ENCODE assay signal across 25 cellular contexts in genomic region chr15:93708721-93709120, GRCh38.
DNase-seq lines count a peak whose midpoint lies in the region; ATAC-seq and TF ChIP-seq lines count a peak whose summit lies in the region.
"Had no signal": no experiment of that assay in that cellular context is flagged by ENCODE, and none has a peak within 500 bp of the region (broad histone marks: within the 10 kb centered on the region; RNA-seq: fewer than 3 reads in every experiment).

No MANE protein-coding gene starts in this region.

- H3K4me3 ChIP-seq in MM.1S (ENCODE audit: low read length) (no peak overlapping the region), thyroid gland (replicated peaks in 1 of 3) (no peak overlapping the region), colonic mucosa (no peak overlapping the region)
- H3K4me3 ChIP-seq: BLaER1, GM12878 had no signal

- H3K4me1 ChIP-seq in MM.1S (ENCODE audit: low read length) (no peaks in the 10 kb centered on the region), thyroid gland (no peaks in the 10 kb centered on the region), colonic mucosa (no peaks in the 10 kb centered on the region)
- H3K4me1 ChIP-seq: BE2C, BLaER1 had no signal

- no peaks in the 10 kb centered on the region for H4K20me1 ChIP-seq in MM.1S (ENCODE audit: insufficient read depth, low read length)
- H4K20me1 ChIP-seq: BLaER1 had no signal

- H3K9me3 ChIP-seq in MM.1S (replicated peaks; ENCODE audit: insufficient read depth, low read length): no peaks in the 10 kb centered on the region
- H3K9me3 ChIP-seq in thyroid gland: no peaks in the 10 kb centered on the region
- no peaks in the 10 kb centered on the region for H3K9me3 ChIP-seq in colonic mucosa
- H3K9me3 ChIP-seq: BE2C, BLaER1 had no signal

- H3K27me3 ChIP-seq in MM.1S (replicated peaks; ENCODE audit: insufficient read depth, low read length) (no peaks in the 10 kb centered on the region), thyroid gland (no peaks in the 10 kb centered on the region), colonic mucosa (no peaks in the 10 kb centered on the region)
- H3K27me3 ChIP-seq: BE2C, BLaER1 had no signal

- no peak for DNase-seq in MM.1S
- DNase-seq in epithelial cell of prostate (ENCODE audit: low read depth, low spot score): no peak
- peak; percentile 17 to 51 for DNase-seq in thyroid gland
- no peak for DNase-seq in colonic mucosa
- no peak for DNase-seq in KBM-7
- DNase-seq in stimulated activated CD4-positive, alpha-beta T cell treated with anti-CD3 and anti-CD28 coated beads, Interleukin-4, amount 100 ng/mL, for 24 hours: no peak
- DNase-seq: 8988T; BE2C; C1 segment of cervical spinal cord; CD4-positive, alpha-beta memory T cell; CD4-positive, CD25-positive, alpha-beta regulatory T cell; CD8-positive, alpha-beta memory T cell; COR-L47; DMS 273 treated with DMSO at 0.1 percent for 48 hours; DMS153; DMS53; DMS79; DND-41; EL; GDM1 had no signal

- peak overlapping the region; percentile 30 to 83 (median 68) for H3K27ac Mint-ChIP-seq in nephron
- H3K27ac Mint-ChIP-seq: CD14-positive monocyte; CD4-positive, alpha-beta memory T cell; CD4-positive, CD25-positive, alpha-beta regulatory T cell; CD8-positive, alpha-beta memory T cell had no signal

- H3K27ac ChIP-seq in MM.1S (ENCODE audit: low read length): no peak overlapping the region
- peak overlapping the region; percentile 78 for H3K27ac ChIP-seq in epithelial cell of prostate
- no peak overlapping the region for H3K27ac ChIP-seq in thyroid gland
- H3K27ac ChIP-seq in colonic mucosa: no peak overlapping the region
- H3K27ac ChIP-seq: BLaER1 had no signal

- H3K79me2 ChIP-seq in MM.1S (ENCODE audit: low read length): no peaks in the 10 kb centered on the region

- H3K9me2 ChIP-seq in MM.1S (replicated peaks; ENCODE audit: insufficient read depth, low read length): no peaks in the 10 kb centered on the region

- H3K36me3 ChIP-seq in MM.1S (replicated peaks; ENCODE audit: insufficient read depth, low read length): no peaks in the 10 kb centered on the region
- H3K36me3 ChIP-seq in thyroid gland: no peaks in the 10 kb centered on the region
- H3K36me3 ChIP-seq in colonic mucosa: no peaks in the 10 kb centered on the region
- H3K36me3 ChIP-seq: BE2C, BLaER1 had no signal

- H3K27me3 Mint-ChIP-seq in nephron (ENCODE audit: low read depth): peaks cover 8% of the 10 kb centered on the region
- H3K27me3 Mint-ChIP-seq: CD4-positive, alpha-beta memory T cell; CD4-positive, CD25-positive, alpha-beta regulatory T cell had no signal

- intact Hi-C loops in thyroid gland (cut with DNase I): no loop called here
- intact Hi-C loops in colonic mucosa (cut with DNase I): no loop called here

- H3K36me3 Mint-ChIP-seq in nephron (ENCODE audit: low read depth): no peaks in the 10 kb centered on the region
- H3K36me3 Mint-ChIP-seq: CD14-positive monocyte; CD4-positive, alpha-beta memory T cell; CD4-positive, CD25-positive, alpha-beta regulatory T cell; CD8-positive, alpha-beta memory T cell had no signal

- H3K4me3 Mint-ChIP-seq in nephron: peak overlapping the region in 1 of 3 experiments; percentile 8
- H3K4me3 Mint-ChIP-seq: CD14-positive monocyte; CD4-positive, alpha-beta memory T cell; CD4-positive, CD25-positive, alpha-beta regulatory T cell; CD8-positive, alpha-beta memory T cell had no signal

- no peak for ATAC-seq in GM18519 (IDR thresholded peaks at IDR 0.05; ENCODE audit: low FRiP score, unreplicated experiment)
- ATAC-seq: GM12878 had no signal

- H3K9ac ChIP-seq in MM.1S (ENCODE audit: low read length) (no peak overlapping the region), colonic mucosa (ENCODE audit: low read depth in 2 of 2, low read length in 2 of 2) (no peak overlapping the region)
- H3K9ac ChIP-seq: BLaER1 had no signal

- 0 out of 2 replicates have a peak overlapping the region, but pooled peaks have one; percentile 27 for H2AFZ ChIP-seq in MM.1S (ENCODE audit: low read length)

- in situ Hi-C loops in KBM-7 (cut with MboI; ENCODE audit: low pct_unique_long_range_greater_than_20kb, low sequenced_read_pairs): no loop called here

- TF ChIP-seq POLR2A in thyroid gland (IDR thresholded peaks at IDR 0.05): no peak

- no peak for TF ChIP-seq CTCF in MM.1S (IDR thresholded peaks at IDR 0.05; ENCODE audit: low read length)
- TF ChIP-seq CTCF in nephron (IDR thresholded peaks at IDR 0.05; ENCODE audit: unreplicated experiment in 3 of 3): no peak
- no peak for TF ChIP-seq CTCF in thyroid gland (IDR thresholded peaks at IDR 0.05)
- no peak for TF ChIP-seq CTCF in colonic mucosa (IDR thresholded peaks at IDR 0.05)

- WGBS in thyroid gland, 2 donors: 35 to 44% methylated on average over 4 of the region's 4 CpGs

- H3F3A ChIP-seq in MM.1S (ENCODE audit: insufficient read depth, low read length): no peaks in the 10 kb centered on the region

- H3K9me3 Mint-ChIP-seq in nephron: peaks cover 1% of the 10 kb centered on the region
- H3K9me3 Mint-ChIP-seq: CD4-positive, alpha-beta memory T cell; CD8-positive, alpha-beta memory T cell had no signal

- no peak overlapping the region for H3K4me2 ChIP-seq in MM.1S (ENCODE audit: low read depth, low read length)
- H3K4me2 ChIP-seq: BLaER1 had no signal

- H3K4me1 Mint-ChIP-seq in nephron: peaks cover 47% of the 10 kb centered on the region
- H3K4me1 Mint-ChIP-seq: CD14-positive monocyte; CD4-positive, alpha-beta memory T cell; CD4-positive, CD25-positive, alpha-beta regulatory T cell; CD8-positive, alpha-beta memory T cell had no signal

Comparison
In these comparisons a context has a peak if more than half of its experiments do, and no peak if none do; other contexts are left out.
1. DNase-seq: peak in thyroid gland (2 of 2); none in MM.1S (single experiment), epithelial cell of prostate (single experiment), colonic mucosa (single experiment), KBM-7 (single experiment) and stimulated activated CD4-positive, alpha-beta T cell treated with anti-CD3 and anti-CD28 coated beads, Interleukin-4, amount 100 ng/mL, for 24 hours (single experiment).